35 cellular contexts compared by ENCODE assay signal in genomic region chr7:108287857-108288256, GRCh38.
DNase-seq lines count a peak whose midpoint lies in the region; ATAC-seq, FAIRE-seq and TF ChIP-seq lines count a peak whose summit lies in the region.
"Had no signal": no experiment of that assay in that cellular context is flagged by ENCODE, and none has a peak within 500 bp of the region (broad histone marks: within the 10 kb centered on the region; RNA-seq: fewer than 3 reads in every experiment).

No MANE protein-coding gene starts in this region.

- H3K36me3 ChIP-seq in HEK293 (ENCODE audit: control insufficient read depth in 2 of 2, insufficient read depth in 1 of 2, low read length in 2 of 2) = no peaks in the 10 kb centered on the region
- H3K36me3 ChIP-seq in K562 (ENCODE audit: control insufficient read depth, insufficient read depth, low read length) = no peaks in the 10 kb centered on the region
- H3K36me3 ChIP-seq in spleen = no peaks in the 10 kb centered on the region
- H3K36me3 ChIP-seq: BE2C; BLaER1; BLaER1 treated with 17β-estradiol and CSF1 and Interleukin-3, amounts not matched to agents 10 nM and 100 nM had no signal

- H3K4me2 ChIP-seq in A549 = no peak overlapping the region
- no peak overlapping the region for H3K4me2 ChIP-seq in K562 (ENCODE audit: insufficient read depth, low read length)
- H3K4me2 ChIP-seq: BLaER1; BLaER1 treated with 17β-estradiol and CSF1 and Interleukin-3, amounts not matched to agents 10 nM and 100 nM had no signal

- in situ Hi-C loops in K562 (cut with MboI) = no loop called here

- H3K4me1 ChIP-seq in A549 = peaks cover 81% of the 10 kb centered on the region
- H3K4me1 ChIP-seq in HEK293 (ENCODE audit: control insufficient read depth, insufficient read depth, low read length) = peaks cover 9% of the 10 kb centered on the region; the same call in 1 of the 2 replicates
- H3K4me1 ChIP-seq in K562 (replicated peaks in 1 of 2; ENCODE audit: control insufficient read depth in 2 of 2, insufficient read depth in 2 of 2, low read length in 2 of 2) = no peaks in the 10 kb centered on the region
- peaks cover 0 to 5% (median under 1%) of the 10 kb centered on the region in 6 donors for H3K4me1 ChIP-seq in spleen

- H3K9me3 Mint-ChIP-seq in activated T-cell treated with anti-CD3 and anti-CD28 coated beads, Interleukin-2, amount 50 U/mL, for 24 hours = peaks cover 4% of the 10 kb centered on the region
- H3K9me3 Mint-ChIP-seq: CD4-positive, alpha-beta T cell; CD8-positive, alpha-beta T cell had no signal

- H3K27me3 ChIP-seq in K562 (ENCODE audit: control insufficient read depth in 2 of 2, insufficient read depth in 2 of 2, low read length in 2 of 2) (peaks cover 7 to 19% of the 10 kb centered on the region in 2 experiments; a peak in 4 of 5 replicates), spleen (replicated peaks in 1 of 7) (no peaks in the 10 kb centered on the region)
- H3K27me3 ChIP-seq: BE2C; BLaER1; BLaER1 treated with 17β-estradiol and CSF1 and Interleukin-3, amounts not matched to agents 10 nM and 100 nM had no signal

- H3K27me3 Mint-ChIP-seq in activated T-cell treated with anti-CD3 and anti-CD28 coated beads, Interleukin-2, amount 50 U/mL, for 24 hours = peaks cover 32% of the 10 kb centered on the region

- BruUV-seq in K562 (replicated peaks; lab: Mats Ljungman, UMichigan) = no TSS peak

- no peaks in the 10 kb centered on the region for H3K36me3 Mint-ChIP-seq in activated T-cell treated with anti-CD3 and anti-CD28 coated beads, Interleukin-2, amount 50 U/mL, for 24 hours (ENCODE audit: low read depth)
- H3K36me3 Mint-ChIP-seq: CD14-positive monocyte; CD4-positive, alpha-beta memory T cell; CD4-positive, CD25-positive, alpha-beta regulatory T cell had no signal

- no peak overlapping the region for H3K4me3 ChIP-seq in A549
- H3K4me3 ChIP-seq in HEK293 (ENCODE audit: low read depth, low read length) = no peak overlapping the region
- no peak overlapping the region for H3K4me3 ChIP-seq in K562
- H3K4me3 ChIP-seq in spleen = no peak overlapping the region
- H3K4me3 ChIP-seq: BLaER1; BLaER1 treated with 17β-estradiol and CSF1 and Interleukin-3, amounts not matched to agents 10 nM and 100 nM had no signal

- FAIRE-seq in A549 (lab: Jason Lieb, UNC) = no peak
- peak; percentile 21 for FAIRE-seq in D721Med (lab: Jason Lieb, UNC)
- FAIRE-seq in K562 (lab: Jason Lieb, UNC) = no peak
- FAIRE-seq: A204.1 had no signal

- H3K27ac ChIP-seq in A549 = no peak overlapping the region; a peak in 1 of 6 replicates
- no peak overlapping the region for H3K27ac ChIP-seq in HEK293 (ENCODE audit: extremely low read depth, low read depth, low read length)
- H3K27ac ChIP-seq in K562 (ENCODE audit: extremely low read depth, low read depth, low read length) = no peak overlapping the region
- no peak overlapping the region for H3K27ac ChIP-seq in spleen
- H3K27ac ChIP-seq: 22Rv1; BLaER1; BLaER1 treated with 17β-estradiol and CSF1 and Interleukin-3, amounts not matched to agents 10 nM and 100 nM; C4-2B had no signal

- DNase-seq in A549 (ENCODE audit: low read depth in 1 of 2, low spot score in 1 of 2) = no peak
- DNase-seq in D721Med (ENCODE audit: insufficient read length, low spot score) = no peak
- no peak for DNase-seq in K562 (ENCODE audit: extremely low read depth in 1 of 4, low spot score in 3 of 4)
- no peak for DNase-seq in spleen
- no peak for DNase-seq in SIG-M5 (lab: John Stamatoyannopoulos, UW)
- no peak for DNase-seq in activated T-cell treated with anti-CD3 and anti-CD28 coated beads, Interleukin-2, amount 50 U/mL, for 24 hours
- no peak for DNase-seq in T-helper 2 cell
- DNase-seq: 8988T; ACHN; AML-193; BE2C; C1 segment of cervical spinal cord; Caco-2; Calu3; CD4-positive, alpha-beta memory T cell; CD4-positive, alpha-beta T cell; CD4-positive, CD25-positive, alpha-beta regulatory T cell; CD8-positive, alpha-beta memory T cell; CD8-positive, alpha-beta T cell; COR-L47; DMS 273 treated with DMSO at 0.1 percent for 48 hours; DMS153; DMS53; DMS79; DMS79 treated with DMSO at 0.1 percent for 48 hours; DND-41; EL had no signal

- 93% methylated on average over 3 of the region's 3 CpGs for WGBS in A549 (ENCODE audit: missing lambda C conversion rate)
- WGBS in K562 (ENCODE audit: insufficient coverage, low coverage, missing lambda C conversion rate) = 47% methylated on average over 3 of the region's 3 CpGs
- 90 to 100% (median 97%) methylated on average over 3 of the region's 3 CpGs for WGBS in spleen, 5 donors

- no peak for TF ChIP-seq CTCF in A549 (IDR thresholded peaks at IDR 0.05)
- TF ChIP-seq CTCF in D721Med (IDR thresholded peaks at IDR 0.05; ENCODE audit: insufficient read depth, missing control alignments) = no peak
- TF ChIP-seq CTCF in HEK293 (tag by site-specific recombination; IDR thresholded peaks at IDR 0.05) = no peak
- no peak for TF ChIP-seq CTCF in K562 (IDR thresholded peaks at IDR 0.05 in 2 of 3, conservative IDR thresholded peaks at IDR 0.05 in 1 of 3; ENCODE audit: insufficient read depth in 2 of 3, low read depth in 1 of 3, low read length in 3 of 3)
- TF ChIP-seq CTCF in spleen (IDR thresholded peaks at IDR 0.05 in 8 of 11, conservative IDR thresholded peaks at IDR 0.05 in 3 of 11) = no peak

- ATAC-seq in A549 (no peak), K562 (no peak)
- ATAC-seq: CD8-positive, alpha-beta T cell had no signal

- no peak overlapping the region for H2AFZ ChIP-seq in K562 (ENCODE audit: low read depth, low read length)

- H3K27ac Mint-ChIP-seq in activated T-cell treated with anti-CD3 and anti-CD28 coated beads, Interleukin-2, amount 50 U/mL, for 24 hours = no peak overlapping the region
- H3K27ac Mint-ChIP-seq: B cell; CD14-positive monocyte; CD4-positive, alpha-beta memory T cell; CD4-positive, alpha-beta T cell; CD4-positive, CD25-positive, alpha-beta regulatory T cell; CD8-positive, alpha-beta T cell had no signal

- no peaks in the 10 kb centered on the region for H3K9me1 ChIP-seq in K562 (ENCODE audit: control insufficient read depth, insufficient read depth, low read length)

- TF ChIP-seq EP300 in A549 (IDR thresholded peaks at IDR 0.05) = no peak
- TF ChIP-seq EP300 in K562 (IDR thresholded peaks at IDR 0.05; ENCODE audit: low read length) = no peak

- TF ChIP-seq POLR2A in A549 (IDR thresholded peaks at IDR 0.05; ENCODE audit: low read length) = no peak
- no peak for TF ChIP-seq POLR2A in K562 (conservative IDR thresholded peaks at IDR 0.05)
- TF ChIP-seq POLR2A in spleen (IDR thresholded peaks at IDR 0.05) = no peak

- H3K9me3 ChIP-seq in A549 = no peaks in the 10 kb centered on the region
- H3K9me3 ChIP-seq in HEK293 (ENCODE audit: control insufficient read depth, insufficient read depth, low read depth, low read length) = no peaks in the 10 kb centered on the region
- H3K9me3 ChIP-seq in K562 (replicated peaks; ENCODE audit: control insufficient read depth, insufficient read depth, low read depth, low read length) = no peaks in the 10 kb centered on the region
- H3K9me3 ChIP-seq in spleen = no peaks in the 10 kb centered on the region
- H3K9me3 ChIP-seq: BE2C; BLaER1; BLaER1 treated with 17β-estradiol and CSF1 and Interleukin-3, amounts not matched to agents 10 nM and 100 nM; Caco-2 had no signal

- H3K4me1 Mint-ChIP-seq in activated T-cell treated with anti-CD3 and anti-CD28 coated beads, Interleukin-2, amount 50 U/mL, for 24 hours (ENCODE audit: low read depth) = peaks cover 14% of the 10 kb centered on the region
- H3K4me1 Mint-ChIP-seq: CD14-positive monocyte; CD4-positive, alpha-beta memory T cell; CD4-positive, CD25-positive, alpha-beta regulatory T cell; CD8-positive, alpha-beta memory T cell had no signal

- intact Hi-C loops in K562 (cut with micrococcal nuclease) (no loop called here), spleen (cut with DNase I; ENCODE audit: low total_unique reads) (no loop called here)

- TF ChIP-seq RAD21 in A549 (conservative IDR thresholded peaks at IDR 0.05 in 1 of 2, IDR thresholded peaks at IDR 0.05 in 1 of 2) (no peak), K562 (CRISPR knock-in tag; conservative IDR thresholded peaks at IDR 0.05 in 1 of 2, IDR thresholded peaks at IDR 0.05 in 1 of 2) (no peak)

- no peaks in the 10 kb centered on the region for H4K20me1 ChIP-seq in K562 (replicated peaks; ENCODE audit: control insufficient read depth, insufficient read depth, low read length)
- H4K20me1 ChIP-seq: BLaER1; BLaER1 treated with 17β-estradiol and CSF1 and Interleukin-3, amounts not matched to agents 10 nM and 100 nM had no signal

- no peaks in the 10 kb centered on the region for H3K79me2 ChIP-seq in K562 (ENCODE audit: control insufficient read depth, insufficient read depth, low read length)

- no peak overlapping the region for H3K4me3 Mint-ChIP-seq in activated T-cell treated with anti-CD3 and anti-CD28 coated beads, Interleukin-2, amount 50 U/mL, for 24 hours
- H3K4me3 Mint-ChIP-seq: B cell; CD14-positive monocyte; CD4-positive, alpha-beta memory T cell; CD4-positive, alpha-beta T cell; CD4-positive, CD25-positive, alpha-beta regulatory T cell; CD8-positive, alpha-beta memory T cell; CD8-positive, alpha-beta T cell had no signal

- POLR2A ChIA-PET in A549 (lab: Yijun Ruan, JAX) = no interaction called here
- POLR2A ChIA-PET in HEK293 (lab: Yijun Ruan, JAX) = no interaction called here
- POLR2A ChIA-PET in K562 (lab: Yijun Ruan, JAX) = no interaction called here

- no peak overlapping the region for H3K9ac ChIP-seq in K562 (ENCODE audit: insufficient read depth in 1 of 2, low read depth in 2 of 2, low read length in 2 of 2)
- H3K9ac ChIP-seq: BLaER1; BLaER1 treated with 17β-estradiol and CSF1 and Interleukin-3, amounts not matched to agents 10 nM and 100 nM had no signal

- CTCF ChIA-PET in A549 (lab: Yijun Ruan, JAX) = no interaction called here
- CTCF ChIA-PET in HEK293 (lab: Yijun Ruan, JAX) = no interaction called here
- CTCF ChIA-PET in K562 (lab: Yijun Ruan, JAX; ENCODE audit: low intra/inter-chr PET ratio) = no interaction called here

TF ChIP-seq in A549, 52 proteins besides CTCF, POLR2A, EP300 and RAD21:
- 0 out of 2 replicates have a peak, but pooled peaks have one; percentile 7 for TF ChIP-seq HOXB5 (CRISPR knock-in tag; IDR thresholded peaks at IDR 0.05)
- TF ChIP-seq HEYL (CRISPR knock-in tag; IDR thresholded peaks at IDR 0.05) = no peak

TF ChIP-seq in HEK293, 187 proteins besides CTCF, POLR2A, EP300 and RAD21:
- TF ChIP-seq ZNF571 (tag by site-specific recombination; IDR thresholded peaks at IDR 0.05) (no peak), ZNF146 (tag by site-specific recombination; IDR thresholded peaks at IDR 0.05) (peak; percentile 84)

TF ChIP-seq in K562, 482 proteins besides CTCF, POLR2A, EP300 and RAD21:
- TF ChIP-seq ZNF707 (CRISPR knock-in tag; conservative IDR thresholded peaks at IDR 0.05) = no peak
- no peak for TF ChIP-seq SP1 (CRISPR knock-in tag; IDR thresholded peaks at IDR 0.05)
- no peak for TF ChIP-seq NR3C1 (CRISPR knock-in tag; IDR thresholded peaks at IDR 0.05)
- TF ChIP-seq ZNF146 (CRISPR knock-in tag; IDR thresholded peaks at IDR 0.05; ENCODE audit: unreplicated experiment) = peak; percentile 65
